10 cellular contexts compared by ENCODE assay signal in the genomic region with DNA sequence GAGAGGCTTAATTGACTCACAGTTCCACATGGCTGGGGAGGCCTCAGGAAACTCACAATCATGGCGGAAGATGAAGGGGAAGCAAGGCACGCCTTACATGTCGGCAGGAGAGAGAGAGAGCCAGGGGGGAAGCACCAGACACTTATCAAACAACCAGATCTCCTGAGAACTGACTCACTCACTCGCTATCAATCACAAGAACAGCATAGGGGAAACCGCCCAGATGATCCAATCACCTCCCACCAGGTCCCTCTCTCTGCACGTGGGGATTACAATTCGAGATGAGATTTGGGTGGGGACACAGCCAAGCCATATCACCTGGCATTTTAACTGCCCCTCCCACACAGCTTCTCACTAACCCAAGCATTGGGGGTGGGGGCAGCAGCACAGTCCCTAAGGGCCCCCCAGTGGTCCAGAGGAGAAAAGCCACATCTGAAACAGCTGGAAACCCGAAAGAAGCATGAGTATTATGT.
DNase-seq lines count a peak whose midpoint lies in the region.
"Had no signal": no experiment of that assay in that cellular context is flagged by ENCODE, and none has a peak within 500 bp of the region (broad histone marks: within the 10 kb centered on the region; RNA-seq: fewer than 3 reads in every experiment).

No MANE protein-coding gene starts in this region.

- peak; percentile 49 for DNase-seq in NCI-H2171 treated with DMSO at 0.1 percent for 48 hours (lab: John Stamatoyannopoulos, UW)
- DNase-seq in NCI-H2171 (lab: John Stamatoyannopoulos, UW), result no peak
- peak; percentile 48 for DNase-seq in M059J (ENCODE audit: low read depth)
- peak; percentile 43 for DNase-seq in activated naive CD4-positive, alpha-beta T cell treated with anti-CD3 and anti-CD28 coated beads, Interleukin-2, amount 50 U/mL, for 16 hours
- peak; percentile 30 to 46 for DNase-seq in stimulated activated CD4-positive, alpha-beta T cell treated with anti-CD3 and anti-CD28 coated beads, Interleukin-15, amount 100 ng/mL, for 48 hours (ENCODE audit: low read depth in 2 of 2)
- no peak for DNase-seq in NCI-H2196 (lab: John Stamatoyannopoulos, UW; ENCODE audit: unreplicated experiment)
- no peak for DNase-seq in DMS153 (lab: John Stamatoyannopoulos, UW)
- no peak for DNase-seq in SKM-1 (lab: John Stamatoyannopoulos, UW; ENCODE audit: unreplicated experiment)
- DNase-seq: ACHN; activated effector memory CD4-positive, alpha-beta T cell treated with anti-CD3 and anti-CD28 coated beads, Interleukin-2, amount 50 U/mL, for 16 hours had no signal

Comparison
In these comparisons a context has a peak if more than half of its experiments do, and no peak if none do; other contexts are left out.
1. DNase-seq: peak in NCI-H2171 treated with DMSO at 0.1 percent for 48 hours (single experiment), M059J (single experiment), activated naive CD4-positive, alpha-beta T cell treated with anti-CD3 and anti-CD28 coated beads, Interleukin-2, amount 50 U/mL, for 16 hours (single experiment) and stimulated activated CD4-positive, alpha-beta T cell treated with anti-CD3 and anti-CD28 coated beads, Interleukin-15, amount 100 ng/mL, for 48 hours (2 of 2); none in NCI-H2171 (single experiment), NCI-H2196 (single experiment), DMS153 (single experiment) and SKM-1 (single experiment).